1 cellular context compared by ENCODE assay signal in genomic region chr16:87860553-87861299, GRCh38.
TF ChIP-seq lines count a peak whose summit lies in the region.

No MANE protein-coding gene starts in this region.

TF ChIP-seq in HepG2, 621 proteins besides CTCF, POLR2A, EP300 and RAD21 (continued from another document and continues in another):
- TF ChIP-seq RERE (CRISPR knock-in tag; IDR thresholded peaks at IDR 0.05; ENCODE audit: low read depth) = peak; percentile 35; the same call in 1 of the 2 replicates
- no peak for TF ChIP-seq SOX6 (IDR thresholded peaks at IDR 0.05)
- peak; percentile 35; the same call in 1 of the 2 replicates for TF ChIP-seq SOX6 (CRISPR knock-in tag; IDR thresholded peaks at IDR 0.05)
- TF ChIP-seq MED13 (CRISPR knock-in tag; IDR thresholded peaks at IDR 0.05) = no peak; the same call in 1 of the 2 replicates
- no peak for TF ChIP-seq ARID3A (IDR thresholded peaks at IDR 0.05; ENCODE audit: low read depth, low read length)
- peak; percentile 48; the same call in 1 of the 2 replicates for TF ChIP-seq CREM (IDR thresholded peaks at IDR 0.05)
- no peak for TF ChIP-seq CREM (CRISPR knock-in tag; IDR thresholded peaks at IDR 0.05)
- peak; percentile 20; the same call in 1 of the 2 replicates for TF ChIP-seq ZNF556 (CRISPR knock-in tag; IDR thresholded peaks at IDR 0.05; ENCODE audit: borderline replicate concordance)
- TF ChIP-seq SALL1 (CRISPR knock-in tag; IDR thresholded peaks at IDR 0.05) = peak; percentile 66
- TF ChIP-seq ZNF776 (CRISPR knock-in tag; IDR thresholded peaks at IDR 0.05) = no peak
- TF ChIP-seq SMAD3 (CRISPR knock-in tag; IDR thresholded peaks at IDR 0.05) = peak; percentile 53; the same call in 1 of the 2 replicates
- TF ChIP-seq ARNTL (CRISPR knock-in tag; IDR thresholded peaks at IDR 0.05) = peak; percentile 38; the same call in 1 of the 2 replicates
- TF ChIP-seq ZNF768 (CRISPR knock-in tag; IDR thresholded peaks at IDR 0.05) = peak; percentile 65; the same call in 1 of the 2 replicates
- TF ChIP-seq NFE2L1 (CRISPR knock-in tag; IDR thresholded peaks at IDR 0.05; ENCODE audit: borderline replicate concordance) = peak; percentile 97; the same call in 1 of the 2 replicates
- 0 out of 2 replicates have a peak, but pooled peaks have one; percentile 46 for TF ChIP-seq RELA (CRISPR knock-in tag; IDR thresholded peaks at IDR 0.05)
- TF ChIP-seq ZNF772 (CRISPR knock-in tag; IDR thresholded peaks at IDR 0.05) = 0 out of 2 replicates have a peak, but pooled peaks have one; percentile 53
- TF ChIP-seq ZBTB39 (CRISPR knock-in tag; IDR thresholded peaks at IDR 0.05) = no peak
- 0 out of 2 replicates have a peak, but pooled peaks have one; percentile 72 for TF ChIP-seq AHR (CRISPR knock-in tag; IDR thresholded peaks at IDR 0.05)
- TF ChIP-seq ZNF879 (CRISPR knock-in tag; IDR thresholded peaks at IDR 0.05) = no peak
- TF ChIP-seq TFDP1 (CRISPR knock-in tag; IDR thresholded peaks at IDR 0.05; ENCODE audit: borderline replicate concordance) = peak; percentile 37
- 0 out of 2 replicates have a peak, but pooled peaks have one; percentile 25 for TF ChIP-seq CBX5 (CRISPR knock-in tag; IDR thresholded peaks at IDR 0.05; ENCODE audit: borderline replicate concordance)
- TF ChIP-seq SP1 (IDR thresholded peaks at IDR 0.05) = no peak
- 0 out of 2 replicates have a peak, but pooled peaks have one; percentile 28 for TF ChIP-seq SP1 (CRISPR knock-in tag; IDR thresholded peaks at IDR 0.05)
- no peak for TF ChIP-seq PRDM4 (CRISPR knock-in tag; IDR thresholded peaks at IDR 0.05; ENCODE audit: borderline replicate concordance)
- peak; percentile 42; the same call in 1 of the 2 replicates for TF ChIP-seq ZNF770 (CRISPR knock-in tag; IDR thresholded peaks at IDR 0.05)
- TF ChIP-seq MLXIP (CRISPR knock-in tag; IDR thresholded peaks at IDR 0.05; ENCODE audit: borderline replicate concordance) = no peak
- TF ChIP-seq RFXANK (CRISPR knock-in tag; IDR thresholded peaks at IDR 0.05) = no peak
- no peak for TF ChIP-seq E2F2 (CRISPR knock-in tag; IDR thresholded peaks at IDR 0.05; ENCODE audit: borderline replicate concordance)
- peak; percentile 44; the same call in 1 of the 2 replicates for TF ChIP-seq ZNF747 (CRISPR knock-in tag; IDR thresholded peaks at IDR 0.05; ENCODE audit: borderline replicate concordance)
- TF ChIP-seq KLF16 (CRISPR knock-in tag; IDR thresholded peaks at IDR 0.05) = peak in 1 of 2 experiments; percentile 74; a peak in 2 of 4 replicates
- TF ChIP-seq AKAP8 (CRISPR knock-in tag; IDR thresholded peaks at IDR 0.05) = peak; percentile 66; the same call in 1 of the 2 replicates
- TF ChIP-seq MTA1 (CRISPR knock-in tag; IDR thresholded peaks at IDR 0.05; ENCODE audit: borderline replicate concordance) = peak; percentile 58; the same call in 1 of the 2 replicates
- TF ChIP-seq BRF2 (CRISPR knock-in tag; IDR thresholded peaks at IDR 0.05) = no peak
- peak; percentile 49 for TF ChIP-seq TFE3 (CRISPR knock-in tag; IDR thresholded peaks at IDR 0.05)
